Comparison of ENCODE assay signal across 20 cellular contexts in genomic region chr7:2168612-2169312, GRCh38.
DNase-seq lines count a peak whose midpoint lies in the region; ATAC-seq and TF ChIP-seq lines count a peak whose summit lies in the region.
"Had no signal": no experiment of that assay in that cellular context is flagged by ENCODE, and none has a peak within 500 bp of the region (broad histone marks: within the 10 kb centered on the region; RNA-seq: fewer than 3 reads in every experiment).

No MANE protein-coding gene starts in this region.

- H3K27me3 ChIP-seq in KMS-11 (ENCODE audit: insufficient read depth, low read depth) (no peaks in the 10 kb centered on the region), trophoblast cell (ENCODE audit: insufficient read depth, low read length) (no peaks in the 10 kb centered on the region), WERI-Rb-1 (ENCODE audit: insufficient read depth, low read depth, severe bottlenecking) (no peaks in the 10 kb centered on the region)
- H3K27me3 ChIP-seq: SJCRH30 had no signal

- no peaks in the 10 kb centered on the region for H4K20me1 ChIP-seq in KMS-11 (ENCODE audit: insufficient read depth)

- H3K4ac ChIP-seq in trophoblast cell (ENCODE audit: low read depth, low read length) = no peak overlapping the region

- DNase-seq in COLO668 (lab: John Stamatoyannopoulos, UW; ENCODE audit: unreplicated experiment) = peak; percentile 37
- DNase-seq in trophoblast cell = no peak
- no peak for DNase-seq in NCI-H1092 treated with DMSO at 0.1 percent for 48 hours (lab: John Stamatoyannopoulos, UW)
- no peak for DNase-seq in WERI-Rb-1
- DNase-seq: activated CD8-positive, alpha-beta T cell treated with anti-CD3 and anti-CD28 coated beads for 36 hours; activated naive CD4-positive, alpha-beta T cell treated with anti-CD3 and anti-CD28 coated beads, Interleukin-2, amount 50 U/mL, for 16 hours; activated T-cell treated with anti-CD3 and anti-CD28 coated beads, Interleukin-2, amount 50 U/mL, for 4 hours; EL; foreskin fibroblast; GM23248; hypothalamus; NCI-H1436; NCI-H2171 treated with DMSO at 0.1 percent for 48 hours; PC-9; SJCRH30; T-helper 17 cell had no signal

- H4K91ac ChIP-seq in trophoblast cell (ENCODE audit: low read depth, low read length) = peak overlapping the region; percentile 32

- H3K9ac ChIP-seq in KMS-11 = no peak overlapping the region; the same call in 1 of the 2 replicates
- H3K9ac ChIP-seq in trophoblast cell (ENCODE audit: low read length) = no peak overlapping the region
- H3K9ac ChIP-seq: GM23248 had no signal

- no peak overlapping the region for H3K14ac ChIP-seq in trophoblast cell (ENCODE audit: low read length)

- H4K12ac ChIP-seq in trophoblast cell (ENCODE audit: low read depth, low read length) = no peak overlapping the region

- H3K79me1 ChIP-seq in trophoblast cell (ENCODE audit: low read length) = peaks cover 12% of the 10 kb centered on the region

- ATAC-seq in esophagus mucosa (peak; percentile 77), HG03135 (IDR thresholded peaks at IDR 0.05; ENCODE audit: unreplicated experiment) (no peak), HG03342 (IDR thresholded peaks at IDR 0.05; ENCODE audit: unreplicated experiment) (no peak)
- ATAC-seq: activated CD8-positive, alpha-beta T cell treated with anti-CD3 and anti-CD28 coated beads for 36 hours; T-helper 17 cell had no signal

- peak overlapping the region; percentile 17 for H2BK12ac ChIP-seq in trophoblast cell (ENCODE audit: low read length)

- H3K79me2 ChIP-seq in KMS-11 (ENCODE audit: insufficient read depth, low read depth) (no peaks in the 10 kb centered on the region), trophoblast cell (ENCODE audit: control insufficient read depth, insufficient read depth, low read length, poor library complexity) (peaks cover 8% of the 10 kb centered on the region)

- H3K27ac ChIP-seq in KMS-11 (peak overlapping the region; percentile 73), trophoblast cell (ENCODE audit: low read depth, low read length) (no peak overlapping the region), WERI-Rb-1 (no peak overlapping the region)
- H3K27ac ChIP-seq: GM23248, PC-9, SJCRH30 had no signal

- H4K8ac ChIP-seq in trophoblast cell (ENCODE audit: low read depth, low read length) = no peak overlapping the region

- H3K4me1 ChIP-seq in KMS-11 (ENCODE audit: low read depth, poor library complexity, severe bottlenecking) = peaks cover 36% of the 10 kb centered on the region
- peaks cover 17 to 22% of the 10 kb centered on the region in 2 experiments for H3K4me1 ChIP-seq in trophoblast cell (ENCODE audit: control insufficient read depth in 1 of 2, insufficient read depth in 2 of 2, low read length in 2 of 2)
- H3K4me1 ChIP-seq: SJCRH30 had no signal

- H3K4me2 ChIP-seq in KMS-11 (peak overlapping the region; percentile 50; the same call in 1 of the 2 replicates), trophoblast cell (ENCODE audit: low read length) (no peak overlapping the region)
- H3K4me2 ChIP-seq: PC-9 had no signal

- no peak overlapping the region for H2BK5ac ChIP-seq in trophoblast cell (ENCODE audit: low read depth, low read length, poor library complexity)

- WGBS in trophoblast cell (ENCODE audit: extremely low coverage, insufficient coverage, insufficient read length) = no CpG with 5 or more reads among the region's 37 CpGs

- H2AK5ac ChIP-seq in trophoblast cell (ENCODE audit: low read length) = peak overlapping the region; percentile 49

- H2BK120ac ChIP-seq in trophoblast cell (ENCODE audit: insufficient read depth, low read length, poor library complexity) = peak overlapping the region; percentile 15

- H3K36me3 ChIP-seq in KMS-11 (ENCODE audit: insufficient read depth) (no peaks in the 10 kb centered on the region), trophoblast cell (ENCODE audit: control insufficient read depth in 1 of 2, insufficient read depth in 2 of 2, low read length in 2 of 2) (peaks cover 15 to 19% of the 10 kb centered on the region in 2 experiments), WERI-Rb-1 (peaks cover 7% of the 10 kb centered on the region; the same call in 1 of the 2 replicates)
- H3K36me3 ChIP-seq: SJCRH30 had no signal

- H3K4me3 ChIP-seq in KMS-11 (IDR thresholded peaks at IDR 0.05; ENCODE audit: insufficient read depth, low read depth, low read length) (no peak overlapping the region), trophoblast cell (ENCODE audit: low read depth, low read length) (no peak overlapping the region), WERI-Rb-1 (ENCODE audit: low read depth, low read length) (no peak overlapping the region)
- H3K4me3 ChIP-seq: GM23248, PC-9, SJCRH30 had no signal

- H2AFZ ChIP-seq in KMS-11 (ENCODE audit: low read depth) = no peak overlapping the region
- H2AFZ ChIP-seq in trophoblast cell (ENCODE audit: insufficient read depth, low read length, poor library complexity) = no peak overlapping the region
- H2AFZ ChIP-seq: GM23248, PC-9 had no signal

- no peak overlapping the region for H3K18ac ChIP-seq in trophoblast cell (ENCODE audit: low read length)

- no peak overlapping the region for H3K23ac ChIP-seq in trophoblast cell (ENCODE audit: low read length)

- no peak for TF ChIP-seq CTCF in KMS-11 (conservative IDR thresholded peaks at IDR 0.05; ENCODE audit: low read depth, low read length)
- no peak for TF ChIP-seq CTCF in WERI-Rb-1 (IDR thresholded peaks at IDR 0.05; ENCODE audit: low read depth, low read length)

- H3K9me3 ChIP-seq in trophoblast cell (ENCODE audit: insufficient read depth, low read depth, low read length) = no peaks in the 10 kb centered on the region
- no peaks in the 10 kb centered on the region for H3K9me3 ChIP-seq in WERI-Rb-1 (ENCODE audit: severe bottlenecking)
- H3K9me3 ChIP-seq: SJCRH30 had no signal
